In genomic region chr14:89368490-89369477, GRCh38 we compare ENCODE assay signal across 11 cellular contexts. TPM values are rescaled to one million over a fixed set of nuclear protein-coding genes. Genes with fewer than 3 reads are reported as not detected.
DNase-seq lines count a peak whose midpoint lies in the region; ATAC-seq and TF ChIP-seq lines count a peak whose summit lies in the region.
"Had no signal": no experiment of that assay in that cellular context is flagged by ENCODE, and none has a peak within 500 bp of the region (broad histone marks: within the 10 kb centered on the region; RNA-seq: fewer than 3 reads in every experiment).

No MANE protein-coding gene starts in this region.

- H3K27me3 Mint-ChIP-seq in activated naive CD4-positive, alpha-beta T cell treated with anti-CD3 and anti-CD28 coated beads, Interleukin-2, amount 10 ng/mL, durations not matched to agents 7 days and 5 days, result no peaks in the 10 kb centered on the region
- H3K27me3 Mint-ChIP-seq in activated B cell treated with CpG ODN at 0.5 μM for 24 hours, result no peaks in the 10 kb centered on the region

- no peak overlapping the region for H3K4me3 ChIP-seq in left lung
- no peak overlapping the region for H3K4me3 ChIP-seq in stomach

- POLR2A ChIA-PET in activated B cell treated with CpG ODN at 0.5 μM for 24 hours (lab: Charles Lee), result interaction anchor here (0.6 to 3.9 kb wide), 3 partner anchors 15 to 83 kb away, joined by 3 to 20 read pairs (median 8); no protein-coding TSS in a partner anchor

- DNase-seq in activated naive CD4-positive, alpha-beta T cell treated with anti-CD3 and anti-CD28 coated beads, Interleukin-2, amount 50 U/mL, for 72 hours (ENCODE audit: low spot score in 2 of 2), result no peak
- no peak for DNase-seq in activated naive CD4-positive, alpha-beta T cell treated with anti-CD3 and anti-CD28 coated beads, Interleukin-2, amount 10 ng/mL, durations not matched to agents 7 days and 5 days
- DNase-seq in activated B cell treated with CpG ODN at 0.5 μM for 24 hours (no peak), left lung (peak in 1 of 2 donors; percentile 53), stomach (peak; percentile 50), NAMALWA (ENCODE audit: low spot score) (no peak)
- DNase-seq: dermis blood vessel endothelial cell; NCI-H1694 treated with DMSO at 0.1 percent for 48 hours; stimulated activated CD8-positive, alpha-beta memory T cell treated with anti-CD3 and anti-CD28 coated beads, Interleukin-4, amount 100 ng/mL, for 48 hours had no signal

- H3K4me3 Mint-ChIP-seq in activated naive CD4-positive, alpha-beta T cell treated with anti-CD3 and anti-CD28 coated beads, Interleukin-2, amount 10 ng/mL, durations not matched to agents 7 days and 5 days, result no peak overlapping the region
- no peak overlapping the region for H3K4me3 Mint-ChIP-seq in activated B cell treated with CpG ODN at 0.5 μM for 24 hours

- WGBS in stomach, 5 donors, result 42 to 66% (median 56%) methylated on average over 12 of the region's 12 CpGs

- TF ChIP-seq CTCF in activated B cell treated with CpG ODN at 0.5 μM for 24 hours (IDR thresholded peaks at IDR 0.05) (no peak), left lung (IDR thresholded peaks at IDR 0.05) (no peak), stomach (IDR thresholded peaks at IDR 0.05) (no peak)

- H3K36me3 ChIP-seq in left lung, result no peaks in the 10 kb centered on the region
- no peaks in the 10 kb centered on the region for H3K36me3 ChIP-seq in stomach

- peaks cover 39% of the 10 kb centered on the region for H3K4me1 Mint-ChIP-seq in activated naive CD4-positive, alpha-beta T cell treated with anti-CD3 and anti-CD28 coated beads, Interleukin-2, amount 10 ng/mL, durations not matched to agents 7 days and 5 days
- H3K4me1 Mint-ChIP-seq in activated B cell treated with CpG ODN at 0.5 μM for 24 hours, result peaks cover 88% of the 10 kb centered on the region

- H3K27ac ChIP-seq in left lung (peak overlapping the region; percentile 21 to 28), stomach (peak overlapping the region; percentile 45 to 79 (median 65))

- no peak for TF ChIP-seq EP300 in stomach (IDR thresholded peaks at IDR 0.05)

- peaks cover 13 to 59% of the 10 kb centered on the region in 2 donors for H3K36me3 Mint-ChIP-seq in activated naive CD4-positive, alpha-beta T cell treated with anti-CD3 and anti-CD28 coated beads, Interleukin-2, amount 50 U/mL, for 72 hours
- peaks cover 19% of the 10 kb centered on the region for H3K36me3 Mint-ChIP-seq in activated naive CD4-positive, alpha-beta T cell treated with anti-CD3 and anti-CD28 coated beads, Interleukin-2, amount 10 ng/mL, durations not matched to agents 7 days and 5 days
- peaks cover 7% of the 10 kb centered on the region for H3K36me3 Mint-ChIP-seq in activated B cell treated with CpG ODN at 0.5 μM for 24 hours (ENCODE audit: low read depth)

- H3K27me3 ChIP-seq in left lung (no peaks in the 10 kb centered on the region), stomach (no peaks in the 10 kb centered on the region)

- intact Hi-C loops in activated B cell treated with CpG ODN at 0.5 μM for 24 hours (cut with micrococcal nuclease), result no loop called here
- intact Hi-C loops in left lung (cut with DNase I), result no loop called here
- intact Hi-C loops in stomach (cut with DNase I; ENCODE audit: low total_unique reads), result no loop called here

- H3K9me3 ChIP-seq in left lung, result no peaks in the 10 kb centered on the region
- H3K9me3 ChIP-seq in stomach, result no peaks in the 10 kb centered on the region

- no peak for ATAC-seq in activated naive CD4-positive, alpha-beta T cell treated with anti-CD3 and anti-CD28 coated beads, Interleukin-2, amount 50 U/mL, for 72 hours
- ATAC-seq in activated B cell treated with CpG ODN at 0.5 μM for 24 hours (ENCODE audit: low read depth) (no peak), left lung (peak; percentile 81), GM21529 (IDR thresholded peaks at IDR 0.05; ENCODE audit: unreplicated experiment) (no peak), GM21619 (IDR thresholded peaks at IDR 0.05; ENCODE audit: unreplicated experiment) (no peak)

- CTCF ChIA-PET in activated naive CD4-positive, alpha-beta T cell treated with anti-CD3 and anti-CD28 coated beads, Interleukin-2, amount 10 ng/mL, durations not matched to agents 7 days and 5 days (lab: Charles Lee), result interaction anchor here (0.8 to 1.2 kb wide), 2 partner anchors 49 to 188 kb away, joined by 3 to 5 read pairs; no protein-coding TSS in a partner anchor
- CTCF ChIA-PET in activated B cell treated with CpG ODN at 0.5 μM for 24 hours (lab: Charles Lee), result interaction anchor here (1.1 to 1.4 kb wide), 2 partner anchors 10 to 32 kb away, joined by 3 to 5 read pairs; no protein-coding TSS in a partner anchor

- H3K9me3 Mint-ChIP-seq in activated naive CD4-positive, alpha-beta T cell treated with anti-CD3 and anti-CD28 coated beads, Interleukin-2, amount 50 U/mL, for 72 hours, result peaks cover 0 to 9% of the 10 kb centered on the region in 2 donors
- peaks cover 2% of the 10 kb centered on the region for H3K9me3 Mint-ChIP-seq in activated naive CD4-positive, alpha-beta T cell treated with anti-CD3 and anti-CD28 coated beads, Interleukin-2, amount 10 ng/mL, durations not matched to agents 7 days and 5 days
- peaks cover 2% of the 10 kb centered on the region for H3K9me3 Mint-ChIP-seq in activated B cell treated with CpG ODN at 0.5 μM for 24 hours

- no peak for TF ChIP-seq POLR2A in stomach (IDR thresholded peaks at IDR 0.05)

- H3K4me1 ChIP-seq in left lung (peaks cover 15 to 63% of the 10 kb centered on the region in 2 donors), stomach (peaks cover 58 to 90% (median 71%) of the 10 kb centered on the region in 4 donors)

- H3K27ac Mint-ChIP-seq in activated naive CD4-positive, alpha-beta T cell treated with anti-CD3 and anti-CD28 coated beads, Interleukin-2, amount 50 U/mL, for 72 hours, result peak overlapping the region; percentile 14 to 25
- no peak overlapping the region for H3K27ac Mint-ChIP-seq in activated naive CD4-positive, alpha-beta T cell treated with anti-CD3 and anti-CD28 coated beads, Interleukin-2, amount 10 ng/mL, durations not matched to agents 7 days and 5 days
- peak overlapping the region; percentile 60 for H3K27ac Mint-ChIP-seq in activated B cell treated with CpG ODN at 0.5 μM for 24 hours

RNA-seq across cellular contexts. Expression of gene FOXN3, which starts 48.2 kb away (rescaled TPM):
- 100 to 1,000 TPM in 1 of 2 donors, 10 to 100 TPM in 1; 75.3 to 104 TPM for total RNA-seq in activated naive CD4-positive, alpha-beta T cell treated with anti-CD3 and anti-CD28 coated beads, Interleukin-2, amount 50 U/mL, for 72 hours
- 88.2 and 106 TPM in 2 replicates for total RNA-seq in activated B cell treated with CpG ODN at 0.5 μM for 24 hours
- total RNA-seq in left lung, result 10 to 100 TPM; 71.1 to 80.7 TPM
- 100 to 1,000 TPM in 3 of 5 donors, 10 to 100 TPM in 2; 37.4 to 126 (median 100) TPM for total RNA-seq in stomach
- polyA plus RNA-seq in stomach, result 10 to 100 TPM; 12.5 to 38.5 (median 23.0) TPM
